Comparison of ENCODE assay signal across 25 cellular contexts in genomic region chrX:17497193-17497592, GRCh38.
"Had no signal": no experiment of that assay in that cellular context is flagged by ENCODE, and none has a peak within 500 bp of the region (broad histone marks: within the 10 kb centered on the region; RNA-seq: fewer than 3 reads in every experiment).

No MANE protein-coding gene starts in this region.

- DNase-seq: activated CD4-positive, alpha-beta T cell treated with anti-CD3 and anti-CD28 coated beads, Interleukin-2, amount 10 ng/mL, durations not matched to agents 24 days and 14 days; activated CD4-positive, alpha-beta T cell treated with anti-CD3 and anti-CD28 coated beads, Interleukin-2, amount 50 U/mL, for 4 hours; activated CD8-positive, alpha-beta T cell treated with anti-CD3 and anti-CD28 coated beads for 36 hours; activated gamma-delta T cell; activated naive CD4-positive, alpha-beta T cell treated with Interleukin-2 at 50 U/mL for 16 hours; activated naive CD8-positive, alpha-beta T cell treated with anti-CD3 and anti-CD28 coated beads, Interleukin-2, amount 10 ng/mL, durations not matched to agents 7 days and 5 days; activated T-cell treated with anti-CD3 and anti-CD28 coated beads, Interleukin-2, amount 50 U/mL, for 24 hours; amygdala; body of pancreas; central memory CD4-positive, alpha-beta T cell; Karpas-422; KBM-7; NCI-H1048; NCI-H1436 treated with DMSO at 0.1 percent for 48 hours; NCI-H1694 treated with DMSO at 0.1 percent for 48 hours; NCI-H524 treated with DMSO at 0.1 percent for 48 hours; Right ventricle myocardium superior had no signal

- H3K36me3 Mint-ChIP-seq: activated naive CD4-positive, alpha-beta T cell treated with anti-CD3 and anti-CD28 coated beads, Interleukin-2, amount 50 U/mL, for 24 hours; activated naive CD8-positive, alpha-beta T cell treated with anti-CD3 and anti-CD28 coated beads, Interleukin-2, amount 10 ng/mL, durations not matched to agents 7 days and 5 days had no signal

- H3K27ac ChIP-seq: ascending aorta, body of pancreas, RWPE1 had no signal

- H3K27me3 Mint-ChIP-seq: activated CD4-positive, alpha-beta T cell treated with anti-CD3 and anti-CD28 coated beads, Interleukin-2, amount 10 ng/mL, durations not matched to agents 24 days and 14 days; activated naive CD8-positive, alpha-beta T cell treated with anti-CD3 and anti-CD28 coated beads, Interleukin-2, amount 10 ng/mL, durations not matched to agents 7 days and 5 days had no signal

- H3K9me3 Mint-ChIP-seq: activated naive CD4-positive, alpha-beta T cell treated with anti-CD3 and anti-CD28 coated beads, Interleukin-2, amount 50 U/mL, for 24 hours; activated T-cell treated with anti-CD3 and anti-CD28 coated beads, Interleukin-2, amount 50 U/mL, for 24 hours; activated T-helper 2 cell treated with anti-CD3 and anti-CD28 coated beads, Interferon-gamma antibody, Interleukin-2, Interleukin-4, amounts not matched to agents 10 μg/mL and 5 μg/mL and 100 μg/mL, durations not matched to agents 14 hours and 24 hours and 36 hours; T-helper 1 cell treated with Interleukin-12 subunit alpha and Interleukin-12 subunit beta and Interleukin-4 antibody, amounts not matched to agents 30 μg/mL and 1 μg/mL, for 36 hours; T-helper 2 cell treated with Interferon-gamma antibody and Interleukin-4, amounts not matched to agents 5 μg/mL and 100 μg/mL, for 36 hours had no signal

- H3K4me3 ChIP-seq: ascending aorta, body of pancreas had no signal

- H3K9me3 ChIP-seq: ascending aorta, body of pancreas had no signal

- H3K4me1 Mint-ChIP-seq: activated CD4-positive, alpha-beta T cell treated with anti-CD3 and anti-CD28 coated beads, Interleukin-2, amount 10 ng/mL, durations not matched to agents 24 days and 14 days; activated naive CD4-positive, alpha-beta T cell treated with anti-CD3 and anti-CD28 coated beads, Interleukin-2, amount 50 U/mL, for 24 hours; activated naive CD8-positive, alpha-beta T cell treated with anti-CD3 and anti-CD28 coated beads, Interleukin-2, amount 10 ng/mL, durations not matched to agents 7 days and 5 days had no signal

- FAIRE-seq: RCC 7860, TTC549 had no signal

- H3K27ac Mint-ChIP-seq: activated CD4-positive, alpha-beta T cell treated with anti-CD3 and anti-CD28 coated beads, Interleukin-2, amount 10 ng/mL, durations not matched to agents 24 days and 14 days; activated CD8-positive, alpha-beta T cell treated with anti-CD3 and anti-CD28 coated beads for 36 hours; activated naive CD4-positive, alpha-beta T cell treated with anti-CD3 and anti-CD28 coated beads, Interleukin-2, amount 50 U/mL, for 24 hours; activated naive CD8-positive, alpha-beta T cell treated with anti-CD3 and anti-CD28 coated beads, Interleukin-2, amount 10 ng/mL, durations not matched to agents 7 days and 5 days; activated T-cell treated with anti-CD3 and anti-CD28 coated beads, Interleukin-2, amount 50 U/mL, for 24 hours; activated T-helper 2 cell treated with anti-CD3 and anti-CD28 coated beads, Interferon-gamma antibody, Interleukin-2, Interleukin-4, amounts not matched to agents 10 μg/mL and 5 μg/mL and 100 μg/mL, durations not matched to agents 14 hours and 24 hours and 36 hours; T-helper 1 cell treated with Interleukin-12 subunit alpha and Interleukin-12 subunit beta and Interleukin-4 antibody, amounts not matched to agents 30 μg/mL and 1 μg/mL, for 36 hours; T-helper 2 cell treated with Interferon-gamma antibody and Interleukin-4, amounts not matched to agents 5 μg/mL and 100 μg/mL, for 36 hours had no signal

- ATAC-seq: activated CD8-positive, alpha-beta T cell treated with anti-CD3 and anti-CD28 coated beads for 36 hours had no signal

- H3K27me3 ChIP-seq: ascending aorta, body of pancreas had no signal

- H3K4me3 Mint-ChIP-seq: activated CD4-positive, alpha-beta T cell treated with anti-CD3 and anti-CD28 coated beads, Interleukin-2, amount 10 ng/mL, durations not matched to agents 24 days and 14 days; activated CD8-positive, alpha-beta T cell treated with anti-CD3 and anti-CD28 coated beads for 36 hours; activated naive CD4-positive, alpha-beta T cell treated with anti-CD3 and anti-CD28 coated beads, Interleukin-2, amount 50 U/mL, for 24 hours; activated naive CD8-positive, alpha-beta T cell treated with anti-CD3 and anti-CD28 coated beads, Interleukin-2, amount 10 ng/mL, durations not matched to agents 7 days and 5 days; activated T-cell treated with anti-CD3 and anti-CD28 coated beads, Interleukin-2, amount 50 U/mL, for 24 hours; T-helper 1 cell treated with Interleukin-12 subunit alpha and Interleukin-12 subunit beta and Interleukin-4 antibody, amounts not matched to agents 30 μg/mL and 1 μg/mL, for 36 hours; T-helper 2 cell treated with Interferon-gamma antibody and Interleukin-4, amounts not matched to agents 5 μg/mL and 100 μg/mL, for 36 hours had no signal

- H3K36me3 ChIP-seq: ascending aorta had no signal
